ENCODE assay signal across 17 cellular contexts in genomic region chr9:93818795-93819472, GRCh38.
"Had no signal": no experiment of that assay in that cellular context is flagged by ENCODE, and none has a peak within 500 bp of the region (broad histone marks: within the 10 kb centered on the region; RNA-seq: fewer than 3 reads in every experiment).

No MANE protein-coding gene starts in this region.

- H3K4me3 ChIP-seq: gastrocnemius medialis, heart right ventricle, left ventricle myocardium inferior, neural progenitor cell, pancreas, sigmoid colon had no signal

- ATAC-seq: activated naive CD8-positive, alpha-beta T cell treated with anti-CD3 and anti-CD28 coated beads, Interleukin-2, amount 50 U/mL, for 24 hours; activated T-helper 17 cell treated with anti-CD3 and anti-CD28 coated beads, Interleukin-2, amount 50 U/mL, for 72 hours; esophagus mucosa; gastrocnemius medialis; heart right ventricle; pancreas; stimulated activated memory B cell treated with anti-CD40 and anti-IgM and Interleukin-4, amounts not matched to agents 10 μg/mL and 1 μg/mL and 100 μg/mL, for 72 hours had no signal

- DNase-seq: activated CD4-positive, alpha-beta T cell treated with anti-CD3 and anti-CD28 coated beads, Interleukin-2, amount 50 U/mL, for 4 hours; activated CD4-positive, CD25-positive, alpha-beta regulatory T cell treated with anti-CD3 and anti-CD28 coated beads, Interleukin-2, amount 50 U/mL, for 72 hours; activated naive CD4-positive, alpha-beta T cell treated with anti-CD3 and anti-CD28 coated beads for 36 hours; activated naive CD8-positive, alpha-beta T cell treated with anti-CD3 and anti-CD28 coated beads, Interleukin-2, amount 50 U/mL, for 24 hours; activated T-cell treated with anti-CD3 and anti-CD28 coated beads for 4 hours; gastrocnemius medialis; heart right ventricle; immature natural killer cell; kidney glomerular epithelial cell; left ventricle myocardium inferior; sigmoid colon; stimulated activated CD4-positive, alpha-beta T cell treated with anti-CD3 and anti-CD28 coated beads, Interleukin-4, amount 100 ng/mL, for 4 hours had no signal

- H3K27ac ChIP-seq: gastrocnemius medialis, heart right ventricle, left ventricle myocardium inferior, neural progenitor cell, pancreas, sigmoid colon had no signal
